In the genomic region with DNA sequence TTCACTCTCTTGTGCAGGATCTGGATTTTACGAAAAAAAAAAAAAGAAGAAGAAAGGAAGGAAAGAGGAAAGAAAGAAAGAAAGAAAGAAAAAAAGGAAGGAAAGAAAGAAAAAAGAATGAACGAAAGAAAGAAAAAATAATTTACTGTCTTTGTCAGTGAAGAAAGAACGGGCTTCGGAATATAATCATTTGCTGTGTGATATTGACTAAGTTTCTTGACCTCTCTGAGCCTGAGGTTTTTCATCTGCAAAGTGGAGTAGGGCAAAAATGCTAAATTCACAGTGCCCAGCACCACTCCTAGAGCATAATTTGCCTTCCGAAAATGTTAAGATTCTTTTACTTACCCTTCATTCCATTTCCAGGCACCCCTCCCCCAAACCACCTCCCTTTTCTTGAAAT, we compare ENCODE assay signal across 8 cellular contexts. TPM values are rescaled to one million over a fixed set of nuclear protein-coding genes. Genes with fewer than 3 reads are reported as not detected.
DNase-seq lines count a peak whose midpoint lies in the region; ATAC-seq, FAIRE-seq and TF ChIP-seq lines count a peak whose summit lies in the region.

No MANE protein-coding gene starts in this region.

- H3K27me3 ChIP-seq in HCT116 (ENCODE audit: insufficient read depth, low read length) (no peaks in the 10 kb centered on the region), gastroesophageal sphincter (no peaks in the 10 kb centered on the region), small intestine (ENCODE audit: control insufficient read depth in 2 of 2, insufficient read depth in 2 of 2, low read length in 2 of 2) (peaks cover 0 to 2% of the 10 kb centered on the region in 2 donors)

- peak overlapping the region; percentile 53 for H3K27ac Mint-ChIP-seq in activated B cell treated with CpG ODN at 0.5 μM for 24 hours
- no peak overlapping the region for H3K27ac Mint-ChIP-seq in stimulated activated effector memory CD8-positive, alpha-beta T cell treated with anti-CD3 and anti-CD28 coated beads, Interleukin-12 subunit alpha, Interleukin-12 subunit beta, amount 100 ng/mL, for 72 hours

- TF ChIP-seq CTCF in HCT116 (IDR thresholded peaks at IDR 0.05 in 2 of 3, conservative IDR thresholded peaks at IDR 0.05 in 1 of 3; ENCODE audit: borderline replicate concordance in 1 of 3, insufficient read depth in 1 of 3, low read depth in 2 of 3, low read length in 2 of 3) (no peak), activated B cell treated with CpG ODN at 0.5 μM for 24 hours (IDR thresholded peaks at IDR 0.05) (no peak), gastroesophageal sphincter (IDR thresholded peaks at IDR 0.05) (no peak)

- intact Hi-C loops in HCT116 (cut with micrococcal nuclease): no loop called here
- intact Hi-C loops in activated B cell treated with CpG ODN at 0.5 μM for 24 hours (cut with micrococcal nuclease): loop anchor here (5.0 kb wide), 1 partner anchor 40 kb away; no protein-coding TSS in a partner anchor
- intact Hi-C loops in left colon (cut with DNase I, micrococcal nuclease): loop anchor here in 1 of 2 donors (10.0 kb wide), 1 partner anchor 107 kb away; a partner anchor contains a TSS

- H3K36me3 Mint-ChIP-seq in activated B cell treated with CpG ODN at 0.5 μM for 24 hours (ENCODE audit: low read depth): peaks cover 2% of the 10 kb centered on the region
- peaks cover 11% of the 10 kb centered on the region for H3K36me3 Mint-ChIP-seq in stimulated activated effector memory CD8-positive, alpha-beta T cell treated with anti-CD3 and anti-CD28 coated beads, Interleukin-12 subunit alpha, Interleukin-12 subunit beta, amount 100 ng/mL, for 72 hours

- peaks cover 5% of the 10 kb centered on the region for H3K27me3 Mint-ChIP-seq in activated B cell treated with CpG ODN at 0.5 μM for 24 hours

- POLR2A ChIA-PET in HCT116 (lab: Charles Lee) (no interaction called here), activated B cell treated with CpG ODN at 0.5 μM for 24 hours (lab: Charles Lee) (interaction anchor here (1.1 to 2.3 kb wide), 2 partner anchors 13 to 23 kb away, joined by 3 to 5 read pairs; no protein-coding TSS in a partner anchor)

- ATAC-seq in HCT116 (no peak), activated B cell treated with CpG ODN at 0.5 μM for 24 hours (ENCODE audit: low read depth) (no peak), gastroesophageal sphincter (no peak), left colon (no peak)
- ATAC-seq in stimulated activated effector memory CD8-positive, alpha-beta T cell treated with anti-CD3 and anti-CD28 coated beads, Interleukin-12 subunit alpha, Interleukin-12 subunit beta, amount 100 ng/mL, for 72 hours: no peak

- H3K9me2 ChIP-seq in HCT116 (ENCODE audit: insufficient read depth): no peaks in the 10 kb centered on the region

- FAIRE-seq in small intestine (lab: Jason Lieb, UNC): no peak

- no peak for TF ChIP-seq EP300 in gastroesophageal sphincter (IDR thresholded peaks at IDR 0.05)

- no TSS peak for BruUV-seq in HCT116 (replicated peaks; lab: Mats Ljungman, UMichigan)

- TF ChIP-seq POLR2A in HCT116 (IDR thresholded peaks at IDR 0.05; ENCODE audit: borderline replicate concordance, extremely low read depth, insufficient read depth, insufficient read length) (no peak), gastroesophageal sphincter (IDR thresholded peaks at IDR 0.05) (no peak)

- no peak for DNase-seq in HCT116 (ENCODE audit: low read depth, low spot score)
- DNase-seq in activated B cell treated with CpG ODN at 0.5 μM for 24 hours: no peak
- no peak for DNase-seq in stimulated activated effector memory CD8-positive, alpha-beta T cell treated with anti-CD3 and anti-CD28 coated beads, Interleukin-12 subunit alpha, Interleukin-12 subunit beta, amount 100 ng/mL, for 72 hours (ENCODE audit: low spot score in 2 of 2)
- DNase-seq in left colon: no peak
- no peak for DNase-seq in NCI-H187 (lab: John Stamatoyannopoulos, UW)
- DNase-seq in small intestine: no peak
- no peak for DNase-seq in mucosa of gallbladder (ENCODE audit: low spot score)

- H3K9me3 ChIP-seq in HCT116 (ENCODE audit: control insufficient read depth in 1 of 2, insufficient read depth in 1 of 2, low read depth in 1 of 2, low read length in 2 of 2) (no peaks in the 10 kb centered on the region), gastroesophageal sphincter (no peaks in the 10 kb centered on the region), small intestine (ENCODE audit: control insufficient read depth, low read depth) (peaks cover 1% of the 10 kb centered on the region)

- peak overlapping the region; percentile 89 for H2AFZ ChIP-seq in HCT116 (ENCODE audit: low read depth, low read length, poor library complexity, severe bottlenecking)

- H3K79me2 ChIP-seq in HCT116 (ENCODE audit: insufficient read depth, low read length): no peaks in the 10 kb centered on the region

- H3K9ac ChIP-seq in HCT116 (ENCODE audit: low read length): peak overlapping the region; percentile 60

- RAD21 ChIA-PET in HCT116 (lab: Charles Lee; ENCODE audit: low non-redundant PET in 1 of 2, low total read pairs in 2 of 2, uncharacterized antibody in 2 of 2, unreplicated experiment in 2 of 2): no interaction called here

- H3K9me3 Mint-ChIP-seq in activated B cell treated with CpG ODN at 0.5 μM for 24 hours: no peaks in the 10 kb centered on the region
- H3K9me3 Mint-ChIP-seq in stimulated activated effector memory CD8-positive, alpha-beta T cell treated with anti-CD3 and anti-CD28 coated beads, Interleukin-12 subunit alpha, Interleukin-12 subunit beta, amount 100 ng/mL, for 72 hours: no peaks in the 10 kb centered on the region

- H3K4me3 ChIP-seq in HCT116 (replicated peaks in 1 of 2; ENCODE audit: low read depth in 1 of 2, low read length in 2 of 2) (peak overlapping the region; percentile 54 to 70), gastroesophageal sphincter (peak overlapping the region in 1 of 2 donors; percentile 56), small intestine (ENCODE audit: low read depth in 1 of 2, low read length in 2 of 2) (peak overlapping the region in 1 of 2 donors; percentile 34)

- H3K4me1 Mint-ChIP-seq in activated B cell treated with CpG ODN at 0.5 μM for 24 hours: peaks cover 57% of the 10 kb centered on the region
- H3K4me1 Mint-ChIP-seq in stimulated activated effector memory CD8-positive, alpha-beta T cell treated with anti-CD3 and anti-CD28 coated beads, Interleukin-12 subunit alpha, Interleukin-12 subunit beta, amount 100 ng/mL, for 72 hours: peaks cover 71% of the 10 kb centered on the region

- H3K4me1 ChIP-seq in HCT116 (ENCODE audit: control insufficient read depth in 1 of 2, insufficient read depth in 2 of 2, low read length in 2 of 2) (peaks cover 36 to 57% of the 10 kb centered on the region in 2 experiments), gastroesophageal sphincter (peaks cover 3 to 81% (median 43%) of the 10 kb centered on the region in 3 donors), small intestine (ENCODE audit: control insufficient read depth in 2 of 2, insufficient read depth in 1 of 2, low read depth in 1 of 2, low read length in 1 of 2) (peaks cover 2 to 18% of the 10 kb centered on the region in 2 donors)

- H3K36me3 ChIP-seq in HCT116 (ENCODE audit: control insufficient read depth in 1 of 2, insufficient read depth in 2 of 2, low read length in 2 of 2): no peaks in the 10 kb centered on the region
- peaks cover 0 to 22% of the 10 kb centered on the region in 2 donors for H3K36me3 ChIP-seq in gastroesophageal sphincter
- no peaks in the 10 kb centered on the region for H3K36me3 ChIP-seq in small intestine (ENCODE audit: control insufficient read depth in 2 of 2, insufficient read depth in 2 of 2, low read length in 2 of 2)

- H3K4me3 Mint-ChIP-seq in activated B cell treated with CpG ODN at 0.5 μM for 24 hours: peak overlapping the region; percentile 85
- peak overlapping the region; percentile 75 for H3K4me3 Mint-ChIP-seq in stimulated activated effector memory CD8-positive, alpha-beta T cell treated with anti-CD3 and anti-CD28 coated beads, Interleukin-12 subunit alpha, Interleukin-12 subunit beta, amount 100 ng/mL, for 72 hours

- TF ChIP-seq RAD21 in HCT116 (IDR thresholded peaks at IDR 0.05; ENCODE audit: low read depth): no peak

- 28 to 36% methylated on average over 2 to 4 of the region's 5 CpGs for WGBS in gastroesophageal sphincter (ENCODE audit: low coverage in 1 of 2), 2 donors
- 30 to 36% (median 31%) methylated on average over 5 of the region's 5 CpGs for WGBS in small intestine, 3 donors

- CTCF ChIA-PET in HCT116 (lab: Charles Lee): no interaction called here
- CTCF ChIA-PET in activated B cell treated with CpG ODN at 0.5 μM for 24 hours (lab: Charles Lee): interaction anchor here (2.5 kb wide), 1 partner anchor 104 kb away, joined by 14 read pairs; a partner anchor contains a TSS

- peak overlapping the region; percentile 99 for H3K4me2 ChIP-seq in HCT116 (ENCODE audit: low read length)

- H4K20me1 ChIP-seq in HCT116 (ENCODE audit: insufficient read depth): no peaks in the 10 kb centered on the region

- H3K27ac ChIP-seq in HCT116 (ENCODE audit: low read depth, low read length) (no peak overlapping the region), gastroesophageal sphincter (peak overlapping the region; percentile 22 to 99 (median 70)), small intestine (ENCODE audit: low read depth in 1 of 2, low read length in 1 of 2) (peak overlapping the region in 1 of 2 donors; percentile 18)

RNA-seq across cellular contexts. Expression of a gene that starts 0.3 kb away (rescaled TPM):
- total RNA-seq in HCT116 (2021; ENCODE audit: unreplicated experiment): 0.66 TPM
- polyA plus RNA-seq in HCT116 (2012): 0.78 and 1.2 TPM in 2 replicates
- total RNA-seq in activated B cell treated with CpG ODN at 0.5 μM for 24 hours: 1.2 and 1.4 TPM in 2 replicates
- 1 to 10 TPM; 1.0 to 4.6 (median 1.5) TPM for total RNA-seq in gastroesophageal sphincter
- 1 to 10 TPM in 1 of 2 donors, under 1 TPM in 1; 0.58 to 2.4 TPM for total RNA-seq in left colon
- 1 to 10 TPM in 2 of 3 donors, not detected in 1; 1.1 to 4.6 TPM for polyA plus RNA-seq in small intestine
- 0.49 TPM for total RNA-seq in mucosa of gallbladder

RNA-seq across cellular contexts. Expression of a gene that starts 0.4 kb away (rescaled TPM):
- 6.4 TPM for total RNA-seq in HCT116 (2021; ENCODE audit: unreplicated experiment)
- polyA plus RNA-seq in HCT116 (2012): 8.6 and 9.2 TPM in 2 replicates
- total RNA-seq in activated B cell treated with CpG ODN at 0.5 μM for 24 hours: 16.4 and 21.3 TPM in 2 replicates
- 10 to 100 TPM in 1 of 4 donors, 1 to 10 TPM in 3; 1.7 to 14.5 (median 9.1) TPM for total RNA-seq in gastroesophageal sphincter
- total RNA-seq in left colon: 1 to 10 TPM; 1.2 to 4.6 TPM
- polyA plus RNA-seq in small intestine: 1 to 10 TPM in 1 of 3 donors, under 1 TPM in 1, not detected in 1; 0.54 to 2.7 TPM
- 8.1 TPM for total RNA-seq in mucosa of gallbladder

RNA-seq across cellular contexts. Expression of a gene that starts 5.2 kb away (rescaled TPM):
- total RNA-seq in HCT116 (2021; ENCODE audit: unreplicated experiment) (66.3 TPM), activated B cell treated with CpG ODN at 0.5 μM for 24 hours (0.80 and 1.4 TPM in 2 replicates), gastroesophageal sphincter (10 to 100 TPM; 13.7 to 40.8 (median 23.4) TPM), left colon (10 to 100 TPM; 15.0 to 16.6 TPM), mucosa of gallbladder (36.1 TPM)
- 64.9 and 69.0 TPM in 2 replicates for polyA plus RNA-seq in HCT116 (2012)
- polyA plus RNA-seq in small intestine: 10 to 100 TPM in 2 of 3 donors, 1 to 10 TPM in 1; 2.2 to 13.4 (median 10.3) TPM

RNA-seq across cellular contexts. Expression of a gene that starts 22.9 kb away (rescaled TPM):
- 20.9 TPM for total RNA-seq in HCT116 (2021; ENCODE audit: unreplicated experiment)
- polyA plus RNA-seq in HCT116 (2012): 23.7 and 24.1 TPM in 2 replicates
- 8.6 and 9.4 TPM in 2 replicates for total RNA-seq in activated B cell treated with CpG ODN at 0.5 μM for 24 hours
- total RNA-seq in gastroesophageal sphincter: 10 to 100 TPM; 19.7 to 57.3 (median 33.7) TPM
- 1 to 10 TPM; 4.4 to 7.7 TPM for total RNA-seq in left colon
- 1 to 10 TPM; 1.3 to 6.6 (median 3.2) TPM for polyA plus RNA-seq in small intestine
- total RNA-seq in mucosa of gallbladder: 30.8 TPM
